In the genomic region with DNA sequence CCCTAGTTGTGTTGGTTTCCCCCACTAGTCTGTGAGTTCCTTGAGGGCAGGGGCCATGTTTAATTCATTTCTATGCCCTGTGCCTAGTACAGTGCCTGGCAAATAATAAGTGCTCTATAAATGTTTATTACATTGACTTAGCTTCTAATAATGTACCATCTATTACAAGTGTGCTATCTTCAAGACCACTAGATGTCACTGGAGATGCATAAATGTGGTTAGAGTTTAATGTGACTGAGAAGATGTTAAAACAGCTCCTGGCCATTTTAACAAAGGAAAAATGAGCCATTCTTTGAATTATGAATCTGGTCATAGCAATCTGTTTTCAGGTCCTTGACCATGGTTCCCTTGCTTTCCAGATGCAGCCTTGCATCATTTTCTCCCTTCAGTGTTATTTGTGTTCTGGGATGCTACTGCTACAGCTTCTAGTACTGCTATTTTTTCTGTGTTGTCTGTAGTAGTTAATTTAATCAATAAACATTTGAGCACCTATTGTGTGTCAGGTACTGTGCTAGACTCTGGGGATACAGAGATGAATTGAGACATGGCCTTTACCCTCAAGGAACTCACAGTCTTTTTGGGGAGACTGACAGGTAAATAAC, we compare ENCODE assay signal across 8 cellular contexts. TPM values are rescaled to one million over a fixed set of nuclear protein-coding genes. Genes with fewer than 3 reads are reported as not detected.
DNase-seq lines count a peak whose midpoint lies in the region; ATAC-seq and TF ChIP-seq lines count a peak whose summit lies in the region.

No MANE protein-coding gene starts in this region.

- no peak for ATAC-seq in GM19467 (IDR thresholded peaks at IDR 0.05; ENCODE audit: unreplicated experiment)

- no peaks in the 10 kb centered on the region for H3K4me1 Mint-ChIP-seq in mesothelial cell of epicardium

- H3K36me3 ChIP-seq in H7 (replicated peaks; ENCODE audit: control insufficient read depth, insufficient read depth, low read length) (no peaks in the 10 kb centered on the region), brain microvascular endothelial cell (replicated peaks) (no peaks in the 10 kb centered on the region), thyroid gland (no peaks in the 10 kb centered on the region)

- TF ChIP-seq POLR2A in thyroid gland (IDR thresholded peaks at IDR 0.05): no peak

- no peak overlapping the region for H3K4me3 Mint-ChIP-seq in mesothelial cell of epicardium

- H3K27ac ChIP-seq in brain microvascular endothelial cell (no peak overlapping the region), thyroid gland (peak overlapping the region; percentile 87 to 97 (median 92))

- TF ChIP-seq CTCF in brain microvascular endothelial cell (IDR thresholded peaks at IDR 0.05; ENCODE audit: low read depth, low read length, missing control alignments) (peak; percentile 46), thyroid gland (IDR thresholded peaks at IDR 0.05) (peak in 5 of 6 experiments; percentile 33 to 84 (median 60)), mesothelial cell of epicardium (IDR thresholded peaks at IDR 0.05; ENCODE audit: unreplicated experiment) (no peak)

- H3K27me3 ChIP-seq in H7 (ENCODE audit: control insufficient read depth, insufficient read depth, low read length) (no peaks in the 10 kb centered on the region), brain microvascular endothelial cell (replicated peaks) (no peaks in the 10 kb centered on the region), thyroid gland (no peaks in the 10 kb centered on the region)

- peaks cover 16% of the 10 kb centered on the region for H3K9me3 Mint-ChIP-seq in mesothelial cell of epicardium

- peaks cover 23 to 43% of the 10 kb centered on the region in 2 donors for H3K4me1 ChIP-seq in thyroid gland

- in situ Hi-C loops in brain microvascular endothelial cell (cut with HindIII; ENCODE audit: low pct_ligation_motif_present, low sequenced_read_pairs): no loop called here

- H3K4me3 ChIP-seq in H7 (ENCODE audit: insufficient read depth, low read depth, low read length): no peak overlapping the region
- H3K4me3 ChIP-seq in brain microvascular endothelial cell (ENCODE audit: low read depth, low read length): no peak overlapping the region
- no peak overlapping the region for H3K4me3 ChIP-seq in thyroid gland (replicated peaks in 1 of 3)

- intact Hi-C loops in thyroid gland (cut with DNase I): loop anchor here (5.0 kb wide), 1 partner anchor 239 kb away; no protein-coding TSS in a partner anchor

- DNase-seq in EL (peak; percentile 55), H7 (peak; percentile 25), NCI-H226 (peak; percentile 12), brain microvascular endothelial cell (no peak), iris pigment epithelial cell (ENCODE audit: low read depth) (peak; percentile 70), thyroid gland (no peak), mesothelial cell of epicardium (ENCODE audit: low spot score in 2 of 2, unreplicated experiment in 2 of 2) (no peak)

- H3K9me3 ChIP-seq in thyroid gland: no peaks in the 10 kb centered on the region

- H3K27ac Mint-ChIP-seq in mesothelial cell of epicardium: no peak overlapping the region

- H3K27me3 Mint-ChIP-seq in mesothelial cell of epicardium (ENCODE audit: low read depth): no peaks in the 10 kb centered on the region

- peaks cover 6% of the 10 kb centered on the region for H3K36me3 Mint-ChIP-seq in mesothelial cell of epicardium

RNA-seq across cellular contexts. Expression of a gene that starts 43.2 kb away (rescaled TPM):
- total RNA-seq in H7 (2014; rRNA removed; shearing (Covaris generic)): 11.4 and 13.4 TPM in 2 replicates
- total RNA-seq in thyroid gland (10 to 100 TPM; 15.2 to 21.7 (median 18.5) TPM), mesothelial cell of epicardium (14.1 to 16.5 TPM (median 14.6 TPM) in 3 replicates)

RNA-seq across cellular contexts. Expression of a gene that starts 54.7 kb away (rescaled TPM):
- total RNA-seq in H7 (2014; rRNA removed; shearing (Covaris generic)): 15.5 and 17.4 TPM in 2 replicates
- total RNA-seq in thyroid gland: 10 to 100 TPM; 31.2 to 43.7 (median 37.4) TPM
- 16.7 to 17.6 TPM (median 16.9 TPM) in 3 replicates for total RNA-seq in mesothelial cell of epicardium

Comparison
In these comparisons a context has a peak if more than half of its experiments do, and no peak if none do; other contexts are left out.
1. DNase-seq: peak in EL (single experiment), H7 (single experiment), NCI-H226 (single experiment) and iris pigment epithelial cell (single experiment); none in brain microvascular endothelial cell (single experiment), thyroid gland (0 of 2) and mesothelial cell of epicardium (0 of 2).